ENCODE assay signal across 8 cellular contexts in the genomic region with DNA sequence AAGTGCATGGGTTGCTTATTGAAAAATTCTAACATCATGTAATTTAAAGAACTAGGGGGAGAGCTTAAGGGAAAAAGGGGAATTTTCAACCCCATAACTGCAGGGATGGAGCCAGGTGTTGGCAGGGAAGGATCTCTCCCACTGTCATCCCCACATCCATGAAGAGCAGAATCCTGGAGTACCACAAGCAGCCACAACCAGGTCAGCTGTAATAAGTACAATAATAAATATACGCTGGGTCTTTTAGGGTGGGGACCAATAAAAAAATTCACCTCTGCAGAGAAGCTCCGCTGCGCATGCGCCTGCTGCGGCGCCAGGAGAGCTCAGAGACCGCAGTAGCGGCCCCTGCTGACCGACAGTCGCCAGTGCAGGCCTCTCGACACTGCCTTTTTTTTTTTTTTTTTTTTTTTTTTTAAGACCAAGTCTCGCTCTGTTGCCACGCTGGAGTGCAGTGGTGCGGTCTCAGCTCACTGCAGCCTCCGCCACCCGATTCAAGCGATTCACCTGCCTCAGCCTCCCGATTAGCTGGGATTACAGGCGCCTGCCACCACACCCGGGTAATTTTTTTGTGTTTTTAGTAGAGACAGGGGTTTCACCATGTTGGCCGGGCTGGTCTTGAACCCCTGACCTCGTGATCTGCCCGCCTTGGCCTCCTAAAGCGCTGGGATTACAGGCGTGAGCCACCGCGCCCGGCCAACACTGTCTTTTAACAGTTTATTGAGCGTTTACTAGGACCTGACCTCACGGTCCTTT. TPM values are rescaled to one million over a fixed set of nuclear protein-coding genes. Genes with fewer than 3 reads are reported as not detected.
DNase-seq lines count a peak whose midpoint lies in the region; ATAC-seq, FAIRE-seq and TF ChIP-seq lines count a peak whose summit lies in the region.

No MANE protein-coding gene starts in this region.

- H3K4me3 Mint-ChIP-seq in activated T-helper 17 cell treated with anti-CD3 and anti-CD28 coated beads, Interleukin-2, amount 50 U/mL, for 72 hours, result peak overlapping the region; percentile 98
- H3K4me3 Mint-ChIP-seq in nephron, result peak overlapping the region; percentile 61 to 69 (median 69)

- CTCF ChIA-PET in RWPE1 (lab: Yijun Ruan, JAX), result interaction anchor here (0.5 to 1.3 kb wide), 15 partner anchors 9 to 757 kb away, joined by 3 to 6 read pairs (median 3); partner anchors contain the start of gene MRPL54

- TF ChIP-seq CTCF in RWPE1 (conservative IDR thresholded peaks at IDR 0.05; ENCODE audit: low read depth) (peak; percentile 95), fibroblast of pulmonary artery (IDR thresholded peaks at IDR 0.05; ENCODE audit: low read length, missing control alignments) (peak; percentile 84), nephron (IDR thresholded peaks at IDR 0.05; ENCODE audit: unreplicated experiment in 3 of 3) (peak; percentile 89 to 90 (median 90))

- no peaks in the 10 kb centered on the region for H3K27me3 Mint-ChIP-seq in activated T-helper 17 cell treated with anti-CD3 and anti-CD28 coated beads, Interleukin-2, amount 50 U/mL, for 72 hours
- H3K27me3 Mint-ChIP-seq in nephron (ENCODE audit: low read depth), result peaks cover 4% of the 10 kb centered on the region

- H3K27ac Mint-ChIP-seq in activated T-helper 17 cell treated with anti-CD3 and anti-CD28 coated beads, Interleukin-2, amount 50 U/mL, for 72 hours, result peak overlapping the region; percentile 71
- peak overlapping the region in 1 of 3 experiments; percentile 23 for H3K27ac Mint-ChIP-seq in nephron

- peak; percentile 36 for FAIRE-seq in GM18507 (lab: Jason Lieb, UNC)

- peak; percentile 69 for DNase-seq in GM18507 (ENCODE audit: extremely low spot score, insufficient read length, low read depth)
- DNase-seq in M059J (ENCODE audit: low read depth), result peak; percentile 82
- peak; percentile 85 for DNase-seq in RWPE1 (ENCODE audit: low spot score)
- peak; percentile 87 for DNase-seq in fibroblast of pulmonary artery (ENCODE audit: low read depth)
- DNase-seq in stimulated activated naive CD4-positive, alpha-beta T cell treated with Interleukin-2 at 50 U/mL for 16 hours (lab: John Stamatoyannopoulos, UW), result peak; percentile 86

- no peaks in the 10 kb centered on the region for H3K9me3 Mint-ChIP-seq in activated T-helper 17 cell treated with anti-CD3 and anti-CD28 coated beads, Interleukin-2, amount 50 U/mL, for 72 hours
- no peaks in the 10 kb centered on the region for H3K9me3 Mint-ChIP-seq in nephron

- peaks cover 26% of the 10 kb centered on the region for H3K4me1 Mint-ChIP-seq in activated T-helper 17 cell treated with anti-CD3 and anti-CD28 coated beads, Interleukin-2, amount 50 U/mL, for 72 hours
- peaks cover 43% of the 10 kb centered on the region for H3K4me1 Mint-ChIP-seq in nephron

- H3K27ac ChIP-seq in RWPE1, result peak overlapping the region; percentile 88

- peak overlapping the region; percentile 33 for H3K4me3 ChIP-seq in fibroblast of pulmonary artery (replicated peaks; ENCODE audit: low read depth, low read length)

- ATAC-seq in activated T-helper 17 cell treated with anti-CD3 and anti-CD28 coated beads, Interleukin-2, amount 50 U/mL, for 72 hours (replicated peaks), result peak; percentile 22
- ATAC-seq in HG03469 (IDR thresholded peaks at IDR 0.05; ENCODE audit: unreplicated experiment), result no peak

- POLR2A ChIA-PET in RWPE1 (lab: Yijun Ruan, JAX; ENCODE audit: low non-redundant PET), result interaction anchor here (0.6 to 0.7 kb wide), 2 partner anchors 147 to 230 kb away, joined by 3 to 10 read pairs; no protein-coding TSS in a partner anchor

- peaks cover 28% of the 10 kb centered on the region for H3K36me3 Mint-ChIP-seq in activated T-helper 17 cell treated with anti-CD3 and anti-CD28 coated beads, Interleukin-2, amount 50 U/mL, for 72 hours (ENCODE audit: low read depth)
- H3K36me3 Mint-ChIP-seq in nephron (ENCODE audit: low read depth), result peaks cover 20% of the 10 kb centered on the region

RNA-seq across cellular contexts. Expression of gene EEF2, which starts 2.5 kb away (rescaled TPM):
- total RNA-seq in M059J (2014; rRNA removed; shearing (Covaris generic)), result 667 and 964 TPM in 2 replicates
- total RNA-seq in activated T-helper 17 cell treated with anti-CD3 and anti-CD28 coated beads, Interleukin-2, amount 50 U/mL, for 72 hours, result 1,000 to 10,000 TPM; 3,211 to 3,379 TPM

RNA-seq across cellular contexts. Expression of gene DAPK3, which starts 16.9 kb away (rescaled TPM):
- total RNA-seq in M059J (2014; rRNA removed; shearing (Covaris generic)), result 76.7 and 148 TPM in 2 replicates
- 10 to 100 TPM; 37.5 to 40.6 TPM for total RNA-seq in activated T-helper 17 cell treated with anti-CD3 and anti-CD28 coated beads, Interleukin-2, amount 50 U/mL, for 72 hours

RNA-seq across cellular contexts. Expression of gene PIAS4, which starts 19.7 kb away (rescaled TPM):
- 16.2 and 19.5 TPM in 2 replicates for total RNA-seq in M059J (2014; rRNA removed; shearing (Covaris generic))
- 10 to 100 TPM; 32.8 to 39.1 TPM for total RNA-seq in activated T-helper 17 cell treated with anti-CD3 and anti-CD28 coated beads, Interleukin-2, amount 50 U/mL, for 72 hours

RNA-seq across cellular contexts. Expression of gene NMRK2, which starts 54.9 kb away (rescaled TPM):
- total RNA-seq in M059J (2014; rRNA removed; shearing (Covaris generic)), result not detected in 2 replicates
- total RNA-seq in activated T-helper 17 cell treated with anti-CD3 and anti-CD28 coated beads, Interleukin-2, amount 50 U/mL, for 72 hours, result not detected
